In genomic region chr9:14314929-14315753, GRCh38 we compare ENCODE assay signal across 8 cellular contexts. TPM values are rescaled to one million over a fixed set of nuclear protein-coding genes. Genes with fewer than 3 reads are reported as not detected.
DNase-seq lines count a peak whose midpoint lies in the region; ATAC-seq and TF ChIP-seq lines count a peak whose summit lies in the region.

No MANE protein-coding gene starts in this region.

- peak overlapping the region; percentile 99 to 100 (median 99) for H3K27ac Mint-ChIP-seq in brain

- peaks cover 4% of the 10 kb centered on the region for H3K36me3 Mint-ChIP-seq in brain

- ATAC-seq in HG03175 (IDR thresholded peaks at IDR 0.05; ENCODE audit: unreplicated experiment) = peak; percentile 29

- TF ChIP-seq CTCF in brain (conservative IDR thresholded peaks at IDR 0.05) = no peak

- peaks cover 5% of the 10 kb centered on the region; the same call in 1 of the 2 replicates for H3K4me1 ChIP-seq in iPS DF 6.9 (ENCODE audit: control insufficient read depth, insufficient read depth, low read length)

- no peaks in the 10 kb centered on the region for H3K27me3 ChIP-seq in iPS DF 6.9 (ENCODE audit: control insufficient read depth, insufficient read depth, low read length)

- peak; percentile 6 for DNase-seq in stimulated activated naive CD4-positive, alpha-beta T cell treated with Interleukin-2 at 50 U/mL for 16 hours (lab: John Stamatoyannopoulos, UW)
- no peak for DNase-seq in stimulated activated naive CD4-positive, alpha-beta T cell (lab: John Stamatoyannopoulos, UW)
- DNase-seq in NCI-H82 treated with DMSO at 0.1 percent for 48 hours (lab: John Stamatoyannopoulos, UW; ENCODE audit: unreplicated experiment) (peak; percentile 59), iPS DF 6.9 (ENCODE audit: low read depth, low spot score) (no peak), putamen (ENCODE audit: low spot score) (peak; percentile 95), Kasumi-1 (lab: John Stamatoyannopoulos, UW) (no peak)

- H3K36me3 ChIP-seq in iPS DF 6.9 (ENCODE audit: control insufficient read depth, insufficient read depth, low read length) = no peaks in the 10 kb centered on the region

- H3K27ac ChIP-seq in iPS DF 6.9 (ENCODE audit: low read length) = no peak overlapping the region

- peaks cover 48% of the 10 kb centered on the region for H3K4me1 Mint-ChIP-seq in brain

- H3K4me3 ChIP-seq in iPS DF 6.9 (ENCODE audit: low read length) = peak overlapping the region; percentile 90; the same call in 1 of the 2 replicates

- H3K27me3 Mint-ChIP-seq in brain = peaks cover 35% of the 10 kb centered on the region

- WGBS in iPS DF 6.9 (ENCODE audit: insufficient coverage, insufficient read length) = no CpG with 5 or more reads among the region's 105 CpGs

- H3K4me3 Mint-ChIP-seq in brain = peak overlapping the region; percentile 94 to 100 (median 97)

- no peaks in the 10 kb centered on the region for H3K9me3 ChIP-seq in iPS DF 6.9 (ENCODE audit: control insufficient read depth, insufficient read depth, low read length)

- H3K9me3 Mint-ChIP-seq in brain = peaks cover 0 to 11% (median 3%) of the 10 kb centered on the region in 5 experiments

RNA-seq across cellular contexts. Expression of gene NFIB, which starts 1.2 kb away (rescaled TPM):
- polyA plus RNA-seq in brain (ENCODE audit: insufficient read depth, low read depth, low replicate concordance) = 49.5 TPM

Comparison
In these comparisons a context has a peak if more than half of its experiments do, and no peak if none do; other contexts are left out.
1. DNase-seq: peak in stimulated activated naive CD4-positive, alpha-beta T cell treated with Interleukin-2 at 50 U/mL for 16 hours (single experiment), NCI-H82 treated with DMSO at 0.1 percent for 48 hours (single experiment) and putamen (single experiment); none in stimulated activated naive CD4-positive, alpha-beta T cell (0 of 6), iPS DF 6.9 (single experiment) and Kasumi-1 (0 of 2).